15 cellular contexts compared by ENCODE assay signal in the genomic region with DNA sequence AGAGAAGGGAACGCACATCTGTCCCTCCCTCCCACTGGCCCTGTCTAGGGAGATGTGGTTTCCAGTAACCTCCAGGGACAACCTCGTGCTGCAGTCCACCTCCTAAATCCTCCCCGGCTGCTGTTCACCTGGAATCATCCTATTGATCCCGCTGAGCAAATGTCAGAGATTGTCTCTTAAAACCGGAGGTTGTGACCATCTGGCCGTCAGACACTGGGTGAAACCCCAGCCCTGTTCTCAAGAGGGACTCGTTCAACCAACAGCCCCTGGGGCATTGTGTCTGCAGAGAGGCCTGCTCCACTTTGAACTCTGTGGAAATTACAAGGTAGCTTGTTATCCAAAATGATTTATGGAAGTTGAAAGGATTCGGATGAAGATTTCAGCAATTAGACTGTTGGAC.
DNase-seq lines count a peak whose midpoint lies in the region; ATAC-seq and TF ChIP-seq lines count a peak whose summit lies in the region.
"Had no signal": no experiment of that assay in that cellular context is flagged by ENCODE, and none has a peak within 500 bp of the region (broad histone marks: within the 10 kb centered on the region; RNA-seq: fewer than 3 reads in every experiment).

No MANE protein-coding gene starts in this region.

- H3K27ac Mint-ChIP-seq in glutamatergic neuron (ENCODE audit: unreplicated experiment): peak overlapping the region; percentile 73
- H3K27ac Mint-ChIP-seq: CD4-positive, alpha-beta memory T cell had no signal

- peaks cover 38% of the 10 kb centered on the region for H3K4me1 ChIP-seq in BLaER1

- no peak for ATAC-seq in activated CD4-positive, CD25-positive, alpha-beta regulatory T cell treated with anti-CD3 and anti-CD28 coated beads, Interleukin-2, amount 50 U/mL, for 24 hours
- ATAC-seq: GM12878 had no signal

- H3K36me3 ChIP-seq in BLaER1: no peaks in the 10 kb centered on the region

- peaks cover 6% of the 10 kb centered on the region for H3K9me3 Mint-ChIP-seq in glutamatergic neuron (ENCODE audit: unreplicated experiment)
- H3K9me3 Mint-ChIP-seq: CD4-positive, alpha-beta memory T cell had no signal

- H3K4me3 ChIP-seq in BLaER1: no peak overlapping the region
- H3K4me3 ChIP-seq: GM12878, GM23248 had no signal

- no peaks in the 10 kb centered on the region for H4K20me1 ChIP-seq in BLaER1

- DNase-seq in NCI-H2171 treated with DMSO at 0.1 percent for 48 hours (lab: John Stamatoyannopoulos, UW): peak; percentile 7
- DNase-seq in NCI-H2171 (lab: John Stamatoyannopoulos, UW): no peak
- DNase-seq in NCI-H69 (lab: John Stamatoyannopoulos, UW): peak; percentile 76
- DNase-seq in glutamatergic neuron: no peak
- DNase-seq in activated CD4-positive, alpha-beta T cell treated with anti-CD3 and anti-CD28 coated beads, Interleukin-2, amount 50 U/mL, for 48 hours: no peak
- no peak for DNase-seq in kidney glomerular epithelial cell (lab: John Stamatoyannopoulos, UW)
- DNase-seq: 8988T; CD4-positive, alpha-beta memory T cell; DMS79; GM23248; H7 had no signal

- H3K4me3 Mint-ChIP-seq in glutamatergic neuron (ENCODE audit: unreplicated experiment): no peak overlapping the region
- H3K4me3 Mint-ChIP-seq: CD4-positive, alpha-beta memory T cell had no signal

- no peak overlapping the region for H3K27ac ChIP-seq in BLaER1
- H3K27ac ChIP-seq: C4-2B, GM23248 had no signal

- no peak overlapping the region for H3K9ac ChIP-seq in BLaER1
- H3K9ac ChIP-seq: GM23248 had no signal

- no peaks in the 10 kb centered on the region for H3K36me3 Mint-ChIP-seq in glutamatergic neuron (ENCODE audit: unreplicated experiment)
- H3K36me3 Mint-ChIP-seq: CD4-positive, alpha-beta memory T cell had no signal

- no peaks in the 10 kb centered on the region for H3K9me3 ChIP-seq in BLaER1

- TF ChIP-seq CTCF in glutamatergic neuron (IDR thresholded peaks at IDR 0.05; ENCODE audit: partially characterized antibody, unreplicated experiment): no peak

- peaks cover 7% of the 10 kb centered on the region for H3K27me3 Mint-ChIP-seq in glutamatergic neuron (ENCODE audit: unreplicated experiment)

- H3K27me3 ChIP-seq in BLaER1: no peaks in the 10 kb centered on the region

- peaks cover 8% of the 10 kb centered on the region for H3K4me1 Mint-ChIP-seq in glutamatergic neuron (ENCODE audit: low read depth, unreplicated experiment)
- H3K4me1 Mint-ChIP-seq: CD4-positive, alpha-beta memory T cell had no signal

- peak overlapping the region; percentile 66 for H3K4me2 ChIP-seq in BLaER1

Comparison
In these comparisons a context has a peak if more than half of its experiments do, and no peak if none do; other contexts are left out.
1. DNase-seq: peak in NCI-H2171 treated with DMSO at 0.1 percent for 48 hours (single experiment) and NCI-H69 (single experiment); none in NCI-H2171 (single experiment), glutamatergic neuron (single experiment), activated CD4-positive, alpha-beta T cell treated with anti-CD3 and anti-CD28 coated beads, Interleukin-2, amount 50 U/mL, for 48 hours (0 of 2) and kidney glomerular epithelial cell (single experiment).